In the genomic region with DNA sequence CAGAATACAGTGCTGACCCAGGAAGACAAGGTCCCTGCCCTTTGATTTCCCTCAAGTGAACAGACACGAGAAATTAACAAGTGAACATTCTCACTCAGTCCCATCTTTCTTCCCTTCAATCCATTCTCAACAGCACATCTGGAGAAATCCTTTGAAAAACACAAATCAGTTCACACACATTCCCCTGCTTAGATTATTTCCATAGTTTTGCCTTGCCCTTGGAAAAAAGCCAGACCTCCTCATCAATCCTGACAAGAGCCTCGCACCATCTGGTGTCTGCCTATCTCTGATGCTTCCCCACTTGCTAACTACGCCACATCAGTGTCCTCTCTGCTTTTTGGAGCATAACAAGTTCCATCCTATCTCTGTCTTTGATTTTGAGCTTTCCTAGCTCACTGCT, we compare ENCODE assay signal across 2 cellular contexts.
TF ChIP-seq lines count a peak whose summit lies in the region.

No MANE protein-coding gene starts in this region.

TF ChIP-seq in SK-N-SH, 30 proteins besides CTCF, POLR2A, EP300 and RAD21 (continued from another document):
- TF ChIP-seq, protein P1, sequence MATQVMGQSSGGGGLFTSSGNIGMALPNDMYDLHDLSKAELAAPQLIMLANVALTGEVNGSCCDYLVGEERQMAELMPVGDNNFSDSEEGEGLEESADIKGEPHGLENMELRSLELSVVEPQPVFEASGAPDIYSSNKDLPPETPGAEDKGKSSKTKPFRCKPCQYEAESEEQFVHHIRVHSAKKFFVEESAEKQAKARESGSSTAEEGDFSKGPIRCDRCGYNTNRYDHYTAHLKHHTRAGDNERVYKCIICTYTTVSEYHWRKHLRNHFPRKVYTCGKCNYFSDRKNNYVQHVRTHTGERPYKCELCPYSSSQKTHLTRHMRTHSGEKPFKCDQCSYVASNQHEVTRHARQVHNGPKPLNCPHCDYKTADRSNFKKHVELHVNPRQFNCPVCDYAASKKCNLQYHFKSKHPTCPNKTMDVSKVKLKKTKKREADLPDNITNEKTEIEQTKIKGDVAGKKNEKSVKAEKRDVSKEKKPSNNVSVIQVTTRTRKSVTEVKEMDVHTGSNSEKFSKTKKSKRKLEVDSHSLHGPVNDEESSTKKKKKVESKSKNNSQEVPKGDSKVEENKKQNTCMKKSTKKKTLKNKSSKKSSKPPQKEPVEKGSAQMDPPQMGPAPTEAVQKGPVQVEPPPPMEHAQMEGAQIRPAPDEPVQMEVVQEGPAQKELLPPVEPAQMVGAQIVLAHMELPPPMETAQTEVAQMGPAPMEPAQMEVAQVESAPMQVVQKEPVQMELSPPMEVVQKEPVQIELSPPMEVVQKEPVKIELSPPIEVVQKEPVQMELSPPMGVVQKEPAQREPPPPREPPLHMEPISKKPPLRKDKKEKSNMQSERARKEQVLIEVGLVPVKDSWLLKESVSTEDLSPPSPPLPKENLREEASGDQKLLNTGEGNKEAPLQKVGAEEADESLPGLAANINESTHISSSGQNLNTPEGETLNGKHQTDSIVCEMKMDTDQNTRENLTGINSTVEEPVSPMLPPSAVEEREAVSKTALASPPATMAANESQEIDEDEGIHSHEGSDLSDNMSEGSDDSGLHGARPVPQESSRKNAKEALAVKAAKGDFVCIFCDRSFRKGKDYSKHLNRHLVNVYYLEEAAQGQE (IDR thresholded peaks at IDR 0.05; ENCODE audit: low read depth, low read length) = no peak
- TF ChIP-seq, protein P2, sequence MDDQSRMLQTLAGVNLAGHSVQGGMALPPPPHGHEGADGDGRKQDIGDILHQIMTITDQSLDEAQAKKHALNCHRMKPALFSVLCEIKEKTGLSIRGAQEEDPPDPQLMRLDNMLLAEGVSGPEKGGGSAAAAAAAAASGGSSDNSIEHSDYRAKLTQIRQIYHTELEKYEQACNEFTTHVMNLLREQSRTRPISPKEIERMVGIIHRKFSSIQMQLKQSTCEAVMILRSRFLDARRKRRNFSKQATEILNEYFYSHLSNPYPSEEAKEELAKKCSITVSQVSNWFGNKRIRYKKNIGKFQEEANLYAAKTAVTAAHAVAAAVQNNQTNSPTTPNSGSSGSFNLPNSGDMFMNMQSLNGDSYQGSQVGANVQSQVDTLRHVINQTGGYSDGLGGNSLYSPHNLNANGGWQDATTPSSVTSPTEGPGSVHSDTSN (IDR thresholded peaks at IDR 0.05) = no peak
- TF ChIP-seq IRF3 (IDR thresholded peaks at IDR 0.05; ENCODE audit: low read depth, low read length) (no peak), POLR2AphosphoS5 (IDR thresholded peaks at IDR 0.05; ENCODE audit: low read depth, low read length) (no peak)

TF ChIP-seq in SK-N-SH treated with all-trans-retinoic acid at 6 μM for 48 hours, 23 proteins besides CTCF, POLR2A, EP300 and RAD21 (continued from another document):
- TF ChIP-seq, protein P3, sequence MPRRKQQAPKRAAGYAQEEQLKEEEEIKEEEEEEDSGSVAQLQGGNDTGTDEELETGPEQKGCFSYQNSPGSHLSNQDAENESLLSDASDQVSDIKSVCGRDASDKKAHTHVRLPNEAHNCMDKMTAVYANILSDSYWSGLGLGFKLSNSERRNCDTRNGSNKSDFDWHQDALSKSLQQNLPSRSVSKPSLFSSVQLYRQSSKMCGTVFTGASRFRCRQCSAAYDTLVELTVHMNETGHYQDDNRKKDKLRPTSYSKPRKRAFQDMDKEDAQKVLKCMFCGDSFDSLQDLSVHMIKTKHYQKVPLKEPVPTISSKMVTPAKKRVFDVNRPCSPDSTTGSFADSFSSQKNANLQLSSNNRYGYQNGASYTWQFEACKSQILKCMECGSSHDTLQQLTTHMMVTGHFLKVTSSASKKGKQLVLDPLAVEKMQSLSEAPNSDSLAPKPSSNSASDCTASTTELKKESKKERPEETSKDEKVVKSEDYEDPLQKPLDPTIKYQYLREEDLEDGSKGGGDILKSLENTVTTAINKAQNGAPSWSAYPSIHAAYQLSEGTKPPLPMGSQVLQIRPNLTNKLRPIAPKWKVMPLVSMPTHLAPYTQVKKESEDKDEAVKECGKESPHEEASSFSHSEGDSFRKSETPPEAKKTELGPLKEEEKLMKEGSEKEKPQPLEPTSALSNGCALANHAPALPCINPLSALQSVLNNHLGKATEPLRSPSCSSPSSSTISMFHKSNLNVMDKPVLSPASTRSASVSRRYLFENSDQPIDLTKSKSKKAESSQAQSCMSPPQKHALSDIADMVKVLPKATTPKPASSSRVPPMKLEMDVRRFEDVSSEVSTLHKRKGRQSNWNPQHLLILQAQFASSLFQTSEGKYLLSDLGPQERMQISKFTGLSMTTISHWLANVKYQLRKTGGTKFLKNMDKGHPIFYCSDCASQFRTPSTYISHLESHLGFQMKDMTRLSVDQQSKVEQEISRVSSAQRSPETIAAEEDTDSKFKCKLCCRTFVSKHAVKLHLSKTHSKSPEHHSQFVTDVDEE (CRISPR knock-in tag; IDR thresholded peaks at IDR 0.05) = no peak
- TF ChIP-seq CSDC2 (CRISPR knock-in tag; IDR thresholded peaks at IDR 0.05) = no peak
- no peak for TF ChIP-seq ZNF70 (CRISPR knock-in tag; IDR thresholded peaks at IDR 0.05)
- TF ChIP-seq SNAI2 (CRISPR knock-in tag; IDR thresholded peaks at IDR 0.05) = no peak
